Comparison of ENCODE assay signal across 19 cellular contexts in the genomic region with DNA sequence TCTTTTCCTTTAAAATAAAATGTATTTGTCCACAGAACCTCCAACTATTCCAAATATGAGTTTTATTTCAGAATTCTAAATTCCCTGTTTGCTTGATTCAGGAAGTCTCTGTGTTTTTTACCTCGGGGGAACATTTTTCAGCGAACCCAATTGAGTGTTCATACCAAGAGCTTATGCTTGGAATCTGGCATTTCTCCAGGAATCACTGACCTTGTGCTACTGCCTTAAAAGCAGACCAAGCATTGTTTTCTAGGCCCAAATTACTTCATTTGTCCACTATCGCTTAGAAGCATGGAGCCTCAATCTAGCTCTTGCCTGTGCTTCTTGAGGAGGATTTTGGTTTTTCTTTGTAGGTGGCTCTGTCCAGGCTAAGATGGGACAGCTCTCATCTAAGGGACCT. TPM values are rescaled to one million over a fixed set of nuclear protein-coding genes. Genes with fewer than 3 reads are reported as not detected.
"Had no signal": no experiment of that assay in that cellular context is flagged by ENCODE, and none has a peak within 500 bp of the region (broad histone marks: within the 10 kb centered on the region; RNA-seq: fewer than 3 reads in every experiment).

No MANE protein-coding gene starts in this region.

- DNase-seq: activated CD4-positive, alpha-beta T cell treated with anti-CD3 and anti-CD28 coated beads, Interleukin-2, amount 50 U/mL, for 48 hours; activated naive CD4-positive, alpha-beta T cell treated with anti-CD3 and anti-CD28 coated beads for 36 hours; activated naive CD8-positive, alpha-beta T cell treated with anti-CD3 and anti-CD28 coated beads, Interleukin-2, amount 50 U/mL, for 24 hours; activated T-cell treated with anti-CD3 and anti-CD28 coated beads, Interleukin-2, amount 50 U/mL, for 1 hour; effector CD4-positive, alpha-beta T cell; head of caudate nucleus; naive B cell; small intestine; T-helper 17 cell; upper lobe of right lung; WERI-Rb-1 had no signal

- H3K4me1 ChIP-seq: neural progenitor cell, parathyroid adenoma, right atrium auricular region, upper lobe of right lung had no signal

- H3K4me2 ChIP-seq: neural progenitor cell had no signal

- H3K27ac ChIP-seq: coronary artery, neural progenitor cell, parathyroid adenoma, right atrium auricular region, upper lobe of right lung, WERI-Rb-1 had no signal

- H3K79me2 ChIP-seq: parathyroid adenoma had no signal

- H3K27me3 ChIP-seq: neural progenitor cell, right atrium auricular region, upper lobe of right lung had no signal

- H3K4me3 ChIP-seq: coronary artery, lung, neural progenitor cell, right atrium auricular region, upper lobe of right lung had no signal

- ATAC-seq: T-helper 17 cell, upper lobe of right lung had no signal

- H2AFZ ChIP-seq: neural progenitor cell, parathyroid adenoma had no signal

- H3K36me3 ChIP-seq: neural progenitor cell, right atrium auricular region, upper lobe of right lung, WERI-Rb-1 had no signal

- H3K9ac ChIP-seq: neural progenitor cell, parathyroid adenoma had no signal

- H3K9me3 ChIP-seq: right atrium auricular region, upper lobe of right lung had no signal

RNA-seq across cellular contexts. Expression of gene EBLN1, which starts 59.4 kb away (rescaled TPM):
- total RNA-seq: activated naive CD4-positive, alpha-beta T cell treated with anti-CD3 and anti-CD28 coated beads for 36 hours; activated T-helper 2 cell treated with anti-CD3 and anti-CD28 coated beads, Interferon-gamma antibody, Interleukin-2, Interleukin-4, amounts not matched to agents 10 μg/mL and 5 μg/mL and 100 μg/mL, durations not matched to agents 14 hours and 24 hours and 36 hours; frontal cortex; lung; right atrium auricular region; T-helper 17 cell; temporal lobe; upper lobe of right lung had no signal
- polyA plus RNA-seq: lung, small intestine had no signal
